Comparison of ENCODE assay signal across 9 cellular contexts in genomic region chr10:109912335-109913282, GRCh38. TPM values are rescaled to one million over a fixed set of nuclear protein-coding genes. Genes with fewer than 3 reads are reported as not detected.
DNase-seq lines count a peak whose midpoint lies in the region; ATAC-seq, FAIRE-seq and TF ChIP-seq lines count a peak whose summit lies in the region.
"Had no signal": no experiment of that assay in that cellular context is flagged by ENCODE, and none has a peak within 500 bp of the region (broad histone marks: within the 10 kb centered on the region; RNA-seq: fewer than 3 reads in every experiment).

No MANE protein-coding gene starts in this region.

- H3K27me3 Mint-ChIP-seq in CD8-positive, alpha-beta T cell (ENCODE audit: low read depth): no peaks in the 10 kb centered on the region

- H3K4me1 Mint-ChIP-seq in CD8-positive, alpha-beta T cell (ENCODE audit: low read depth): peaks cover 78% of the 10 kb centered on the region

- peak; percentile 86 for ATAC-seq in HG03139 (IDR thresholded peaks at IDR 0.05; ENCODE audit: unreplicated experiment)
- ATAC-seq in SK-N-SH treated with all-trans-retinoic acid at 6 μM for 48 hours: peak; percentile 79
- ATAC-seq in CD8-positive, alpha-beta T cell: no peak

- peaks cover 32% of the 10 kb centered on the region for H3K36me3 Mint-ChIP-seq in CD8-positive, alpha-beta T cell

- no peak for TF ChIP-seq CTCF in AG04450 (IDR thresholded peaks at IDR 0.05; ENCODE audit: low read depth, low read length)
- TF ChIP-seq CTCF in CD8-positive, alpha-beta T cell (IDR thresholded peaks at IDR 0.05): no peak

- no peak overlapping the region for H3K4me3 Mint-ChIP-seq in CD8-positive, alpha-beta T cell

- intact Hi-C loops in CD8-positive, alpha-beta T cell (cut with DNase I, micrococcal nuclease): loop anchor here in 1 of 2 experiments (10.0 kb wide), 2 partner anchors 392 to 652 kb away; partner anchors contain the start of genes SMC3 and SMNDC1

- CTCF ChIA-PET in AG04450 (lab: Charles Lee): no interaction called here
- CTCF ChIA-PET in CD8-positive, alpha-beta T cell (lab: Charles Lee): interaction anchor here (0.9 to 1.9 kb wide), 3 partner anchors 10 to 29 kb away, joined by 3 to 17 read pairs (median 3); no protein-coding TSS in a partner anchor

- peaks cover 27 to 40% of the 10 kb centered on the region in 2 donors for H3K4me1 ChIP-seq in mucosa of rectum (ENCODE audit: control insufficient read depth in 2 of 2, insufficient read depth in 2 of 2, low read length in 2 of 2)
- H3K4me1 ChIP-seq in CD8-positive, alpha-beta T cell (ENCODE audit: insufficient read depth, low read length): peaks cover 43% of the 10 kb centered on the region

- DNase-seq in AG04450 (ENCODE audit: low read depth, low spot score): peak; percentile 49
- peak; percentile 43 for DNase-seq in GM19239 (ENCODE audit: insufficient read length, low spot score)
- DNase-seq in CD8-positive, alpha-beta T cell: no peak
- no peak for DNase-seq in mucosa of gallbladder (ENCODE audit: low spot score)
- DNase-seq in KBM-7: no peak

- peak; percentile 97 for FAIRE-seq in GM19239 (lab: Jason Lieb, UNC)
- FAIRE-seq: G401.6 had no signal

- H3K36me3 ChIP-seq in mucosa of rectum (ENCODE audit: control insufficient read depth in 2 of 2, insufficient read depth in 2 of 2, low read length in 2 of 2): peaks cover 0 to 2% of the 10 kb centered on the region in 2 donors
- peaks cover 3% of the 10 kb centered on the region for H3K36me3 ChIP-seq in CD8-positive, alpha-beta T cell (ENCODE audit: insufficient read depth, low read length)

- H3K4me3 ChIP-seq in AG04450 (ENCODE audit: low read depth, low read length): no peak overlapping the region
- peak overlapping the region in 1 of 2 donors; percentile 4 for H3K4me3 ChIP-seq in mucosa of rectum (ENCODE audit: low read length in 2 of 2)
- H3K4me3 ChIP-seq in CD8-positive, alpha-beta T cell (ENCODE audit: low read depth, low read length): no peak overlapping the region

- H3K9me3 ChIP-seq in AG04450 (ENCODE audit: control insufficient read depth, insufficient read depth, low read length) (no peaks in the 10 kb centered on the region), mucosa of rectum (ENCODE audit: control insufficient read depth in 2 of 2, low read length in 2 of 2) (no peaks in the 10 kb centered on the region)
- no peaks in the 10 kb centered on the region for H3K9me3 ChIP-seq in CD8-positive, alpha-beta T cell (ENCODE audit: low read length)

- H3K27ac Mint-ChIP-seq in CD8-positive, alpha-beta T cell: no peak overlapping the region

- POLR2A ChIA-PET in AG04450 (lab: Yijun Ruan, JAX): no interaction called here
- POLR2A ChIA-PET in CD8-positive, alpha-beta T cell (lab: Charles Lee): interaction anchor here (1.1 to 1.3 kb wide), 3 partner anchors 10 to 14 kb away, joined by 3 to 4 read pairs (median 3); partner anchors contain the start of gene XPNPEP1

- H3K27me3 ChIP-seq in AG04450 (ENCODE audit: control insufficient read depth, insufficient read depth, low read length): no peaks in the 10 kb centered on the region
- H3K27me3 ChIP-seq in mucosa of rectum (ENCODE audit: control insufficient read depth in 2 of 2, insufficient read depth in 2 of 2, low read length in 2 of 2): no peaks in the 10 kb centered on the region
- H3K27me3 ChIP-seq in CD8-positive, alpha-beta T cell (ENCODE audit: insufficient read depth, low read length): no peaks in the 10 kb centered on the region

- in situ Hi-C loops in KBM-7 (cut with MboI; ENCODE audit: low pct_unique_long_range_greater_than_20kb, low sequenced_read_pairs): no loop called here

- H3K9me3 Mint-ChIP-seq in CD8-positive, alpha-beta T cell: no peaks in the 10 kb centered on the region

- H3K27ac ChIP-seq in AG04450 (ENCODE audit: low read depth, low read length): peak overlapping the region; percentile 62
- peak overlapping the region; percentile 52 to 70 for H3K27ac ChIP-seq in mucosa of rectum (ENCODE audit: low read depth in 2 of 2, low read length in 2 of 2)
- no peak overlapping the region for H3K27ac ChIP-seq in CD8-positive, alpha-beta T cell (ENCODE audit: low read depth, low read length)

- no peak overlapping the region for H3K9ac ChIP-seq in mucosa of rectum (ENCODE audit: low read depth in 1 of 2, low read length in 2 of 2)

TF ChIP-seq in SK-N-SH treated with all-trans-retinoic acid at 6 μM for 48 hours, 23 proteins besides CTCF, POLR2A, EP300 and RAD21:
- TF ChIP-seq ISL1 (CRISPR knock-in tag; IDR thresholded peaks at IDR 0.05): peak; percentile 60
- no peak for TF ChIP-seq ESRRG (CRISPR knock-in tag; IDR thresholded peaks at IDR 0.05)
TF ChIP-seq in SK-N-SH treated with all-trans-retinoic acid at 6 μM for 48 hours: peak in this region for 1.

RNA-seq across cellular contexts. Expression of gene XPNPEP1, which starts 10.7 kb away (rescaled TPM):
- 134 and 209 TPM in 2 replicates for polyA plus RNA-seq in AG04450 (2011; rRNA removed)
- polyA minus RNA-seq in AG04450 (2011; rRNA and poly(A)+ RNA removed): 303 and 472 TPM in 2 replicates
- total RNA-seq in CD8-positive, alpha-beta T cell: 10 to 100 TPM; 50.4 to 54.7 TPM
- total RNA-seq in mucosa of gallbladder: 86.4 TPM

Comparison
In these comparisons a context has a peak if more than half of its experiments do, and no peak if none do; other contexts are left out.
1. DNase-seq: peak in AG04450 (single experiment) and GM19239 (single experiment); none in CD8-positive, alpha-beta T cell (0 of 7), mucosa of gallbladder (single experiment) and KBM-7 (single experiment).